In genomic region chr17:18183334-18184142, GRCh38 we compare ENCODE assay signal across 8 cellular contexts. TPM values are rescaled to one million over a fixed set of nuclear protein-coding genes. Genes with fewer than 3 reads are reported as not detected.
DNase-seq lines count a peak whose midpoint lies in the region; ATAC-seq and TF ChIP-seq lines count a peak whose summit lies in the region.

Gene ALKBH5 (plus strand): TSS chr17:18183828. CDS start chr17:18184244, 416 bp downstream.

- H3K27me3 ChIP-seq in upper lobe of right lung, result no peaks in the 10 kb centered on the region

- DNase-seq in NCI-H1694 (lab: John Stamatoyannopoulos, UW) (peak; percentile 99), amniotic stem cell (lab: John Stamatoyannopoulos, UW) (peak; percentile 99), left cardiac atrium (peak; percentile 97), posterior vena cava (ENCODE audit: low spot score) (peak; percentile 98), upper lobe of right lung (peak; percentile 97)

- peak within 1 kb of the TSS; percentile 98 for H3K27ac Mint-ChIP-seq in T-helper 1 cell treated with Interleukin-12 subunit alpha and Interleukin-12 subunit beta and Interleukin-4 antibody, amounts not matched to agents 30 μg/mL and 1 μg/mL, for 36 hours

- H3K4me3 ChIP-seq in upper lobe of right lung, result peak within 1 kb of the TSS; percentile 90

- peak within 1 kb of the TSS; percentile 99 for H3K27ac ChIP-seq in upper lobe of right lung

- no peaks in the 10 kb centered on the region for H3K9me3 Mint-ChIP-seq in T-helper 1 cell treated with Interleukin-12 subunit alpha and Interleukin-12 subunit beta and Interleukin-4 antibody, amounts not matched to agents 30 μg/mL and 1 μg/mL, for 36 hours

- ATAC-seq in HG02885 (IDR thresholded peaks at IDR 0.05; ENCODE audit: poor library complexity, unreplicated experiment) (peak; percentile 73), left cardiac atrium (peak; percentile 91 to 92), upper lobe of right lung (peak; percentile 92)

- intact Hi-C loops in left cardiac atrium (cut with DNase I), result no loop called here
- intact Hi-C loops in posterior vena cava (cut with DNase I), result no loop called here
- intact Hi-C loops in upper lobe of right lung (cut with DNase I), result no loop called here

- peaks cover 20% of the 10 kb centered on the region for H3K36me3 Mint-ChIP-seq in T-helper 1 cell treated with Interleukin-12 subunit alpha and Interleukin-12 subunit beta and Interleukin-4 antibody, amounts not matched to agents 30 μg/mL and 1 μg/mL, for 36 hours (ENCODE audit: low read depth)

- no peaks in the 10 kb centered on the region for H3K9me3 ChIP-seq in upper lobe of right lung

- peak; percentile 71 for TF ChIP-seq POLR2A in GM15510 (IDR thresholded peaks at IDR 0.05; ENCODE audit: borderline replicate concordance, extremely low read depth, insufficient read length)

- peak within 1 kb of the TSS; percentile 94 for H3K4me3 Mint-ChIP-seq in T-helper 1 cell treated with Interleukin-12 subunit alpha and Interleukin-12 subunit beta and Interleukin-4 antibody, amounts not matched to agents 30 μg/mL and 1 μg/mL, for 36 hours

- peaks cover 41% of the 10 kb centered on the region for H3K4me1 ChIP-seq in upper lobe of right lung

- peak; percentile 33 for TF ChIP-seq CTCF in upper lobe of right lung (IDR thresholded peaks at IDR 0.05)

- H3K4me1 Mint-ChIP-seq in T-helper 1 cell treated with Interleukin-12 subunit alpha and Interleukin-12 subunit beta and Interleukin-4 antibody, amounts not matched to agents 30 μg/mL and 1 μg/mL, for 36 hours (ENCODE audit: low read depth), result peaks cover 51% of the 10 kb centered on the region

- peaks cover 10% of the 10 kb centered on the region for H3K36me3 ChIP-seq in upper lobe of right lung

- no peaks in the 10 kb centered on the region for H3K27me3 Mint-ChIP-seq in T-helper 1 cell treated with Interleukin-12 subunit alpha and Interleukin-12 subunit beta and Interleukin-4 antibody, amounts not matched to agents 30 μg/mL and 1 μg/mL, for 36 hours (ENCODE audit: low read depth)

RNA-seq across cellular contexts. Expression of gene ALKBH5, which starts in this region (rescaled TPM):
- total RNA-seq in left cardiac atrium (100 to 1,000 TPM; 137 to 169 TPM), posterior vena cava (100 to 1,000 TPM in 1 of 2 donors, 10 to 100 TPM in 1; 98.5 to 105 TPM), upper lobe of right lung (99.1 TPM)

Comparison
In these comparisons a context has a peak if more than half of its experiments do, and no peak if none do; other contexts are left out.
1. Peak in every context shown above with its lines: DNase-seq, ATAC-seq, H3K4me3 ChIP-seq and H3K27ac ChIP-seq.